In genomic region chr1:42949312-42950145, GRCh38 we compare ENCODE assay signal across 9 cellular contexts. TPM values are rescaled to one million over a fixed set of nuclear protein-coding genes. Genes with fewer than 3 reads are reported as not detected.
DNase-seq lines count a peak whose midpoint lies in the region; ATAC-seq and TF ChIP-seq lines count a peak whose summit lies in the region.
"Had no signal": no experiment of that assay in that cellular context is flagged by ENCODE, and none has a peak within 500 bp of the region (broad histone marks: within the 10 kb centered on the region; RNA-seq: fewer than 3 reads in every experiment).

No MANE protein-coding gene starts in this region.

- DNase-seq in NCI-H2029 treated with DMSO at 0.1 percent for 48 hours (lab: John Stamatoyannopoulos, UW) (peak; percentile 40), NCI-H2029 (lab: John Stamatoyannopoulos, UW) (no peak), SJSA1 (ENCODE audit: low read depth in 1 of 2, low spot score in 2 of 2) (no peak), endodermal cell (no peak), retinal pigment epithelial cell (ENCODE audit: low read depth) (no peak), H4 (ENCODE audit: low spot score) (no peak), COLO829 (ENCODE audit: low spot score) (no peak)
- DNase-seq: activated CD8-positive, alpha-beta memory T cell treated with anti-CD3 and anti-CD28 coated beads for 24 hours had no signal

- H3K27ac ChIP-seq in SJSA1 (peak overlapping the region; percentile 71), endodermal cell (ENCODE audit: low read depth, low read length) (no peak overlapping the region)

- H3K27me3 Mint-ChIP-seq in endodermal cell (ENCODE audit: insufficient read depth), result no peaks in the 10 kb centered on the region

- no peak for TF ChIP-seq CTCF in endodermal cell (conservative IDR thresholded peaks at IDR 0.05)
- no peak for TF ChIP-seq CTCF in retinal pigment epithelial cell (conservative IDR thresholded peaks at IDR 0.05; ENCODE audit: low read depth, low read length)

- H3K36me3 Mint-ChIP-seq in endodermal cell (ENCODE audit: low read depth), result peaks cover 15% of the 10 kb centered on the region

- no peaks in the 10 kb centered on the region for H3K27me3 ChIP-seq in SJSA1 (replicated peaks)
- no peaks in the 10 kb centered on the region for H3K27me3 ChIP-seq in endodermal cell (ENCODE audit: control insufficient read depth, insufficient read depth, low read length, poor library complexity, severe bottlenecking)

- H3K27ac Mint-ChIP-seq in endodermal cell, result peak overlapping the region; percentile 60

- H3K36me3 ChIP-seq in SJSA1 (peaks cover 59% of the 10 kb centered on the region), endodermal cell (ENCODE audit: control insufficient read depth, insufficient read depth, low read length) (peaks cover 2% of the 10 kb centered on the region)

- no peaks in the 10 kb centered on the region for H3K9me3 Mint-ChIP-seq in endodermal cell

- H3K4me1 Mint-ChIP-seq in endodermal cell, result peaks cover 18% of the 10 kb centered on the region

- peaks cover 83% of the 10 kb centered on the region for H3K4me1 ChIP-seq in SJSA1 (replicated peaks)
- H3K4me1 ChIP-seq in endodermal cell (ENCODE audit: control insufficient read depth, insufficient read depth, low read length), result no peaks in the 10 kb centered on the region

- WGBS in endodermal cell (ENCODE audit: insufficient coverage in 1 of 2, insufficient read length in 1 of 2), 2 experiments, result 85 to 89% methylated on average over 6 to 9 of the region's 9 CpGs

- no peak for ATAC-seq in GM21825 (IDR thresholded peaks at IDR 0.05; ENCODE audit: unreplicated experiment)

- H3K9ac ChIP-seq in endodermal cell (ENCODE audit: extremely low read depth, low read length, poor library complexity, severe bottlenecking), result no peak overlapping the region

- H3K4me3 Mint-ChIP-seq in endodermal cell, result no peak overlapping the region

- H3K4me3 ChIP-seq in SJSA1 (no peak overlapping the region), endodermal cell (ENCODE audit: low read length) (no peak overlapping the region), retinal pigment epithelial cell (ENCODE audit: low read length) (peak overlapping the region; percentile 100)

- H3K9me3 ChIP-seq in SJSA1 (replicated peaks) (no peaks in the 10 kb centered on the region), endodermal cell (ENCODE audit: control insufficient read depth, low read length) (no peaks in the 10 kb centered on the region)

RNA-seq across cellular contexts. Expression of gene SLC2A1, which starts 9.1 kb away (rescaled TPM):
- total RNA-seq in SJSA1 (2014; rRNA removed; shearing (Covaris generic)), result 115 and 173 TPM in 2 replicates
- total RNA-seq in endodermal cell, result 10 to 100 TPM; 42.5 to 69.7 TPM
- polyA plus RNA-seq in endodermal cell (2013, experiment 1 of 2), result 172 TPM
- 136 TPM for polyA plus RNA-seq in endodermal cell (2013, experiment 2 of 2)
- 372 and 398 TPM in 2 replicates for total RNA-seq in H4 (2014; rRNA removed; shearing (Covaris generic))
